In genomic region chr15:59249816-59250215, GRCh38 we compare ENCODE assay signal across 1 cellular context.
A peak's percentile ranks its signal among the peaks of the same experiment; 100 is the strongest.
TF ChIP-seq lines count a peak whose summit lies in the region.

No MANE protein-coding gene starts in this region.

TF ChIP-seq in GM12878, 131 proteins besides CTCF, POLR2A, EP300 and RAD21:
- no peak for TF ChIP-seq NFXL1 (IDR thresholded peaks at IDR 0.05; ENCODE audit: borderline replicate concordance)
- no peak for TF ChIP-seq GATAD2B (conservative IDR thresholded peaks at IDR 0.05; ENCODE audit: low read depth)
- TF ChIP-seq HDGF (IDR thresholded peaks at IDR 0.05), result no peak
- no peak for TF ChIP-seq EGR1 (IDR thresholded peaks at IDR 0.05; ENCODE audit: borderline replicate concordance in 1 of 2, low read depth in 2 of 2, low read length in 2 of 2)
- no peak for TF ChIP-seq ZNF217 (IDR thresholded peaks at IDR 0.05)
- TF ChIP-seq BCLAF1 (IDR thresholded peaks at IDR 0.05), result no peak
- no peak for TF ChIP-seq NFIC (IDR thresholded peaks at IDR 0.05; ENCODE audit: low read depth, low read length)
- peak; percentile 12; the same call in 1 of the 2 replicates for TF ChIP-seq DPF2 (IDR thresholded peaks at IDR 0.05)
- TF ChIP-seq MYC (IDR thresholded peaks at IDR 0.05; ENCODE audit: insufficient read depth, insufficient read length, insufficient replicate concordance, low read length, severe bottlenecking), result no peak
- TF ChIP-seq BHLHE40 (IDR thresholded peaks at IDR 0.05; ENCODE audit: borderline replicate concordance in 1 of 2, low read depth in 2 of 2, low read length in 1 of 2), result 0 out of 4 replicates have a peak, but pooled peaks of 1 of the 2 experiments have one; percentile 9
- TF ChIP-seq TCF3 (IDR thresholded peaks at IDR 0.05; ENCODE audit: borderline replicate concordance, insufficient read depth, low read depth, low read length), result no peak
- no peak for TF ChIP-seq ETV6 (conservative IDR thresholded peaks at IDR 0.05 in 1 of 2, IDR thresholded peaks at IDR 0.05 in 1 of 2; ENCODE audit: borderline replicate concordance in 1 of 2, low read depth in 1 of 2)
- TF ChIP-seq IRF3 (IDR thresholded peaks at IDR 0.05), result no peak
- TF ChIP-seq RUNX3 (IDR thresholded peaks at IDR 0.05; ENCODE audit: low read length), result peak; percentile 50
- TF ChIP-seq MTA3 (IDR thresholded peaks at IDR 0.05; ENCODE audit: borderline replicate concordance, low read length), result no peak
- no peak for TF ChIP-seq SKIL (IDR thresholded peaks at IDR 0.05; ENCODE audit: low read depth, poor library complexity, severe bottlenecking)
- TF ChIP-seq POLR2AphosphoS5 (IDR thresholded peaks at IDR 0.05; ENCODE audit: low read length), result no peak
- TF ChIP-seq ELK1 (IDR thresholded peaks at IDR 0.05; ENCODE audit: low read depth, low read length), result no peak
- no peak for TF ChIP-seq PKNOX1 (IDR thresholded peaks at IDR 0.05)
- TF ChIP-seq POLR2AphosphoS2 (IDR thresholded peaks at IDR 0.05; ENCODE audit: low read depth, low read length), result no peak
- TF ChIP-seq ESRRA (IDR thresholded peaks at IDR 0.05; ENCODE audit: low read length), result no peak
- TF ChIP-seq ZNF622 (IDR thresholded peaks at IDR 0.05), result no peak
- 0 out of 2 replicates have a peak, but pooled peaks have one; percentile 7 for TF ChIP-seq ZBED1 (IDR thresholded peaks at IDR 0.05; ENCODE audit: borderline replicate concordance)
- TF ChIP-seq CBX3 (IDR thresholded peaks at IDR 0.05; ENCODE audit: borderline replicate concordance, low read depth), result no peak
- TF ChIP-seq E2F8 (IDR thresholded peaks at IDR 0.05; ENCODE audit: low read depth, partially characterized antibody), result no peak
- no peak for TF ChIP-seq ZNF274 (IDR thresholded peaks at IDR 0.05; ENCODE audit: insufficient read depth, insufficient read length)
- no peak for TF ChIP-seq PML (IDR thresholded peaks at IDR 0.05; ENCODE audit: low read length)
